2 cellular contexts compared by ENCODE assay signal in genomic region chr19:42269518-42270345, GRCh38.
TF ChIP-seq lines count a peak whose summit lies in the region.

No MANE protein-coding gene starts in this region.

TF ChIP-seq in SK-N-SH, 30 proteins besides CTCF, POLR2A, EP300 and RAD21:
- TF ChIP-seq, protein P1, sequence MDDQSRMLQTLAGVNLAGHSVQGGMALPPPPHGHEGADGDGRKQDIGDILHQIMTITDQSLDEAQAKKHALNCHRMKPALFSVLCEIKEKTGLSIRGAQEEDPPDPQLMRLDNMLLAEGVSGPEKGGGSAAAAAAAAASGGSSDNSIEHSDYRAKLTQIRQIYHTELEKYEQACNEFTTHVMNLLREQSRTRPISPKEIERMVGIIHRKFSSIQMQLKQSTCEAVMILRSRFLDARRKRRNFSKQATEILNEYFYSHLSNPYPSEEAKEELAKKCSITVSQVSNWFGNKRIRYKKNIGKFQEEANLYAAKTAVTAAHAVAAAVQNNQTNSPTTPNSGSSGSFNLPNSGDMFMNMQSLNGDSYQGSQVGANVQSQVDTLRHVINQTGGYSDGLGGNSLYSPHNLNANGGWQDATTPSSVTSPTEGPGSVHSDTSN (IDR thresholded peaks at IDR 0.05) = 0 out of 2 replicates have a peak, but pooled peaks have one; percentile 2
- no peak for TF ChIP-seq TAF1 (IDR thresholded peaks at IDR 0.05; ENCODE audit: borderline replicate concordance, low read depth, low read length)

TF ChIP-seq in SK-N-SH treated with all-trans-retinoic acid at 6 μM for 48 hours, 23 proteins besides CTCF, POLR2A, EP300 and RAD21:
- TF ChIP-seq TSHZ2 (CRISPR knock-in tag; IDR thresholded peaks at IDR 0.05) (no peak), POU6F1 (CRISPR knock-in tag; IDR thresholded peaks at IDR 0.05; ENCODE audit: borderline replicate concordance, low read depth) (no peak), ZNF565 (CRISPR knock-in tag; conservative IDR thresholded peaks at IDR 0.05; ENCODE audit: low read depth) (no peak), BACH2 (CRISPR knock-in tag; IDR thresholded peaks at IDR 0.05; ENCODE audit: borderline replicate concordance) (no peak), SNAI2 (CRISPR knock-in tag; IDR thresholded peaks at IDR 0.05) (no peak), ARNTL (CRISPR knock-in tag; IDR thresholded peaks at IDR 0.05; ENCODE audit: borderline replicate concordance, low read depth) (no peak), CSDC2 (CRISPR knock-in tag; IDR thresholded peaks at IDR 0.05) (no peak), ZFP3 (CRISPR knock-in tag; IDR thresholded peaks at IDR 0.05) (no peak)
